12 cellular contexts compared by ENCODE assay signal in genomic region chr1:9882296-9882944, GRCh38. TPM values are rescaled to one million over a fixed set of nuclear protein-coding genes. Genes with fewer than 3 reads are reported as not detected.
A peak's percentile ranks its signal among the peaks of the same experiment; 100 is the strongest.
DNase-seq lines count a peak whose midpoint lies in the region; ATAC-seq and TF ChIP-seq lines count a peak whose summit lies in the region.
"Had no signal": no experiment of that assay in that cellular context is flagged by ENCODE, and none has a peak within 500 bp of the region (broad histone marks: within the 10 kb centered on the region; RNA-seq: fewer than 3 reads in every experiment).

No MANE protein-coding gene starts in this region.

- POLR2A ChIA-PET in HEK293 (lab: Yijun Ruan, JAX) = interaction anchor here (0.6 kb wide), 1 partner anchor 61 kb away, joined by 3 read pairs; no protein-coding TSS in a partner anchor
- POLR2A ChIA-PET in activated CD8-positive, alpha-beta T cell treated with anti-CD3 and anti-CD28 coated beads, Interleukin-2, amount 10 ng/mL, durations not matched to agents 7 days and 5 days (lab: Charles Lee) = interaction anchor here (1.0 to 2.1 kb wide), 4 partner anchors 8 to 61 kb away, joined by 3 to 6 read pairs (median 4); partner anchors contain the start of genes LZIC and NMNAT1

- TF ChIP-seq POLR2A in testis (IDR thresholded peaks at IDR 0.05) = no peak

- H3K36me3 Mint-ChIP-seq in activated CD8-positive, alpha-beta T cell treated with anti-CD3 and anti-CD28 coated beads, Interleukin-2, amount 10 ng/mL, durations not matched to agents 7 days and 5 days (ENCODE audit: low read depth) = no peaks in the 10 kb centered on the region
- H3K36me3 Mint-ChIP-seq in memory B cell = peaks cover 9% of the 10 kb centered on the region

- peak; percentile 80 for ATAC-seq in activated CD8-positive, alpha-beta T cell treated with anti-CD3 and anti-CD28 coated beads, Interleukin-2, amount 10 ng/mL, durations not matched to agents 7 days and 5 days
- no peak for ATAC-seq in memory B cell (ENCODE audit: low read depth)
- ATAC-seq: body of pancreas had no signal

- H3K36me3 ChIP-seq in BLaER1 (peaks cover 6% of the 10 kb centered on the region; the same call in 1 of the 2 replicates), HEK293 (ENCODE audit: control insufficient read depth in 2 of 2, insufficient read depth in 1 of 2, low read length in 2 of 2) (peaks cover 0 to 11% of the 10 kb centered on the region in 2 experiments; a peak in 1 of 3 replicates), testis (ENCODE audit: low read depth, missing control alignments) (no peaks in the 10 kb centered on the region)

- H3K27ac ChIP-seq in BLaER1 (no peak overlapping the region), HEK293 (ENCODE audit: extremely low read depth, low read depth, low read length) (no peak overlapping the region), testis (no peak overlapping the region)
- H3K27ac ChIP-seq: body of pancreas, SK-N-MC had no signal

- no peaks in the 10 kb centered on the region for H3K27me3 Mint-ChIP-seq in activated CD8-positive, alpha-beta T cell treated with anti-CD3 and anti-CD28 coated beads, Interleukin-2, amount 10 ng/mL, durations not matched to agents 7 days and 5 days (ENCODE audit: low read depth)
- no peaks in the 10 kb centered on the region for H3K27me3 Mint-ChIP-seq in memory B cell

- no peak for TF ChIP-seq CTCF in HEK293 (tag by site-specific recombination; IDR thresholded peaks at IDR 0.05)
- TF ChIP-seq CTCF in testis (IDR thresholded peaks at IDR 0.05) = no peak

- H3K4me1 Mint-ChIP-seq in activated CD8-positive, alpha-beta T cell treated with anti-CD3 and anti-CD28 coated beads, Interleukin-2, amount 10 ng/mL, durations not matched to agents 7 days and 5 days (ENCODE audit: low read depth) = peaks cover 37% of the 10 kb centered on the region
- peaks cover 6% of the 10 kb centered on the region for H3K4me1 Mint-ChIP-seq in memory B cell

- H3K9ac ChIP-seq in BLaER1 = no peak overlapping the region

- no peaks in the 10 kb centered on the region for H3K9me3 Mint-ChIP-seq in activated CD8-positive, alpha-beta T cell treated with anti-CD3 and anti-CD28 coated beads, Interleukin-2, amount 10 ng/mL, durations not matched to agents 7 days and 5 days (ENCODE audit: insufficient read depth)
- H3K9me3 Mint-ChIP-seq in memory B cell = no peaks in the 10 kb centered on the region

- CTCF ChIA-PET in HEK293 (lab: Yijun Ruan, JAX) = interaction anchor here (1.3 to 3.4 kb wide), 3 partner anchors 7 to 61 kb away, joined by 3 to 16 read pairs (median 4); partner anchors contain the start of genes LZIC and NMNAT1
- CTCF ChIA-PET in activated CD8-positive, alpha-beta T cell treated with anti-CD3 and anti-CD28 coated beads, Interleukin-2, amount 10 ng/mL, durations not matched to agents 7 days and 5 days (lab: Charles Lee) = interaction anchor here (1.0 to 1.8 kb wide), 7 partner anchors 8 to 100 kb away, joined by 3 to 5 read pairs (median 3); no protein-coding TSS in a partner anchor

- peaks cover 18% of the 10 kb centered on the region; the same call in 1 of the 2 replicates for H3K27me3 ChIP-seq in BLaER1
- H3K27me3 ChIP-seq in testis = no peaks in the 10 kb centered on the region
- H3K27me3 ChIP-seq: body of pancreas had no signal

- peaks cover 25% of the 10 kb centered on the region for H3K4me1 ChIP-seq in BLaER1
- no peaks in the 10 kb centered on the region; the same call in 1 of the 2 replicates for H3K4me1 ChIP-seq in HEK293 (ENCODE audit: control insufficient read depth, insufficient read depth, low read length)
- no peaks in the 10 kb centered on the region for H3K4me1 ChIP-seq in testis
- H3K4me1 ChIP-seq: body of pancreas had no signal

- peak overlapping the region; percentile 91 for H3K27ac Mint-ChIP-seq in activated CD8-positive, alpha-beta T cell treated with anti-CD3 and anti-CD28 coated beads, Interleukin-2, amount 10 ng/mL, durations not matched to agents 7 days and 5 days
- peak overlapping the region; percentile 56 for H3K27ac Mint-ChIP-seq in memory B cell

- peak; percentile 62 for DNase-seq in activated CD8-positive, alpha-beta T cell treated with anti-CD3 and anti-CD28 coated beads, Interleukin-2, amount 10 ng/mL, durations not matched to agents 7 days and 5 days
- DNase-seq in memory B cell (ENCODE audit: low spot score in 2 of 2) = no peak
- DNase-seq in testis = no peak
- no peak for DNase-seq in NCI-H2029 (lab: John Stamatoyannopoulos, UW)
- DNase-seq in NCI-H2171 treated with DMSO at 0.1 percent for 48 hours (lab: John Stamatoyannopoulos, UW) = no peak
- no peak for DNase-seq in SIG-M5 (lab: John Stamatoyannopoulos, UW)
- DNase-seq: body of pancreas, NCI-H82 had no signal

- 85 to 92% methylated on average over 12 of the region's 12 CpGs for WGBS in testis, 2 donors

- H4K20me1 ChIP-seq in BLaER1 = peaks cover 92% of the 10 kb centered on the region

- intact Hi-C loops in testis (cut with DNase I; ENCODE audit: low total_unique reads) = no loop called here

- H3K4me3 Mint-ChIP-seq in activated CD8-positive, alpha-beta T cell treated with anti-CD3 and anti-CD28 coated beads, Interleukin-2, amount 10 ng/mL, durations not matched to agents 7 days and 5 days = peak overlapping the region; percentile 20
- no peak overlapping the region for H3K4me3 Mint-ChIP-seq in memory B cell

- H3K4me2 ChIP-seq in BLaER1 = peak overlapping the region; percentile 59

- no peak overlapping the region for H3K4me3 ChIP-seq in BLaER1
- no peak overlapping the region for H3K4me3 ChIP-seq in HEK293 (ENCODE audit: low read depth, low read length)
- no peak overlapping the region for H3K4me3 ChIP-seq in testis
- H3K4me3 ChIP-seq: body of pancreas, SK-N-MC, skin epidermis had no signal

- H3K9me3 ChIP-seq in BLaER1 = no peaks in the 10 kb centered on the region
- no peaks in the 10 kb centered on the region for H3K9me3 ChIP-seq in HEK293 (ENCODE audit: control insufficient read depth, insufficient read depth, low read depth, low read length)
- no peaks in the 10 kb centered on the region for H3K9me3 ChIP-seq in testis
- H3K9me3 ChIP-seq: body of pancreas had no signal

TF ChIP-seq in HEK293, 187 proteins besides CTCF, POLR2A, EP300 and RAD21 (continues in another document):
- TF ChIP-seq PRDM6 (tag by site-specific recombination; IDR thresholded peaks at IDR 0.05) (no peak), HIC1 (tag by site-specific recombination; IDR thresholded peaks at IDR 0.05) (no peak), ZNF202 (tag by site-specific recombination; IDR thresholded peaks at IDR 0.05; ENCODE audit: borderline replicate concordance) (no peak), KLF1 (tag by site-specific recombination; IDR thresholded peaks at IDR 0.05) (no peak), ZFHX2 (tag by site-specific recombination; conservative IDR thresholded peaks at IDR 0.05) (no peak; the same call in 1 of the 2 replicates), ZNF394 (tag by site-specific recombination; IDR thresholded peaks at IDR 0.05; ENCODE audit: borderline replicate concordance) (peak; percentile 34; the same call in 1 of the 2 replicates)

RNA-seq across cellular contexts. Expression of gene CTNNBIP1, which starts 27.6 kb away (rescaled TPM):
- 10 to 100 TPM; 18.2 to 23.6 TPM for total RNA-seq in activated CD8-positive, alpha-beta T cell treated with anti-CD3 and anti-CD28 coated beads, Interleukin-2, amount 10 ng/mL, durations not matched to agents 7 days and 5 days
- 10 to 100 TPM; 45.3 to 48.1 TPM for total RNA-seq in testis
- polyA plus RNA-seq in testis (ENCODE audit: insufficient read depth, low read depth, low replicate concordance) = 60.8 TPM

RNA-seq across cellular contexts. Expression of gene CLSTN1, which starts 58.7 kb away (rescaled TPM):
- 10 to 100 TPM; 91.1 to 96.8 TPM for total RNA-seq in activated CD8-positive, alpha-beta T cell treated with anti-CD3 and anti-CD28 coated beads, Interleukin-2, amount 10 ng/mL, durations not matched to agents 7 days and 5 days
- total RNA-seq in testis = 10 to 100 TPM; 52.6 to 70.2 TPM
- polyA plus RNA-seq in testis (ENCODE audit: insufficient read depth, low read depth, low replicate concordance) = 60.4 TPM
